Comparison of ENCODE assay signal across 8 cellular contexts in genomic region chr1:15948600-15949452, GRCh38. TPM values are rescaled to one million over a fixed set of nuclear protein-coding genes. Genes with fewer than 3 reads are reported as not detected.
DNase-seq lines count a peak whose midpoint lies in the region; ATAC-seq and TF ChIP-seq lines count a peak whose summit lies in the region.

No MANE protein-coding gene starts in this region.

- H3K9me3 ChIP-seq in CD4-positive, alpha-beta T cell (ENCODE audit: control insufficient read depth, low read length): no peaks in the 10 kb centered on the region
- H3K9me3 ChIP-seq in HEK293 (ENCODE audit: control insufficient read depth, insufficient read depth, low read depth, low read length) (no peaks in the 10 kb centered on the region), prostate gland (no peaks in the 10 kb centered on the region), Caco-2 (no peaks in the 10 kb centered on the region)

- no TSS peak for BruUV-seq in Caco-2 (replicated peaks; lab: Mats Ljungman, UMichigan)

- peak; percentile 4 for ATAC-seq in CD4-positive, alpha-beta T cell (ENCODE audit: poor library complexity)
- ATAC-seq in GM18517 (IDR thresholded peaks at IDR 0.05; ENCODE audit: unreplicated experiment): no peak

- 48% methylated on average over 15 of the region's 15 CpGs for WGBS in prostate gland

- CTCF ChIA-PET in CD4-positive, alpha-beta T cell (lab: Charles Lee): interaction anchor here (1.2 to 1.6 kb wide), 5 partner anchors 10 to 133 kb away, joined by 4 to 5 read pairs (median 4); partner anchors contain the start of gene ZBTB17
- CTCF ChIA-PET in HEK293 (lab: Yijun Ruan, JAX): interaction anchor here (0.7 to 3.1 kb wide), 2 partner anchors 133 to 157 kb away, joined by 3 to 19 read pairs; no protein-coding TSS in a partner anchor
- CTCF ChIA-PET in Caco-2 (lab: Charles Lee): interaction anchor here (1.0 kb wide), 1 partner anchor 133 kb away, joined by 6 read pairs; no protein-coding TSS in a partner anchor

- no peaks in the 10 kb centered on the region for H3K27me3 ChIP-seq in CD4-positive, alpha-beta T cell (ENCODE audit: control insufficient read depth, insufficient read depth, low read length)
- H3K27me3 ChIP-seq in prostate gland (replicated peaks; ENCODE audit: insufficient read depth): no peaks in the 10 kb centered on the region
- H3K27me3 ChIP-seq in Caco-2 (replicated peaks; ENCODE audit: control insufficient read depth, insufficient read depth, low read length): no peaks in the 10 kb centered on the region

- no peaks in the 10 kb centered on the region for H3K9me3 Mint-ChIP-seq in CD4-positive, alpha-beta T cell
- no peaks in the 10 kb centered on the region for H3K9me3 Mint-ChIP-seq in Caco-2 (ENCODE audit: unreplicated experiment)

- intact Hi-C loops in CD4-positive, alpha-beta T cell (cut with DNase I, micrococcal nuclease): no loop called here
- intact Hi-C loops in prostate gland (cut with DNase I): loop anchor here (5.0 kb wide), 1 partner anchor 62 kb away; no protein-coding TSS in a partner anchor
- intact Hi-C loops in Caco-2 (cut with micrococcal nuclease; ENCODE audit: unreplicated experiment): no loop called here

- H3K27ac Mint-ChIP-seq in CD4-positive, alpha-beta T cell: peak overlapping the region; percentile 98
- no peak overlapping the region for H3K27ac Mint-ChIP-seq in Caco-2 (ENCODE audit: unreplicated experiment)

- no peak for TF ChIP-seq POLR2A in prostate gland (IDR thresholded peaks at IDR 0.05)

- H3K36me3 ChIP-seq in HEK293 (ENCODE audit: control insufficient read depth in 2 of 2, insufficient read depth in 1 of 2, low read length in 2 of 2) (peaks cover 0 to 73% of the 10 kb centered on the region in 2 experiments; a peak in 2 of 3 replicates), prostate gland (peaks cover 8 to 25% of the 10 kb centered on the region in 2 donors), Caco-2 (ENCODE audit: control insufficient read depth, insufficient read depth, low read length) (no peaks in the 10 kb centered on the region)

- peaks cover 54% of the 10 kb centered on the region for H3K4me1 Mint-ChIP-seq in CD4-positive, alpha-beta T cell (ENCODE audit: low read depth)
- peaks cover 17% of the 10 kb centered on the region for H3K4me1 Mint-ChIP-seq in Caco-2 (ENCODE audit: low read depth, unreplicated experiment)

- POLR2A ChIA-PET in CD4-positive, alpha-beta T cell (lab: Charles Lee): interaction anchor here (1.0 to 1.8 kb wide), 4 partner anchors 10 to 101 kb away, joined by 3 to 5 read pairs (median 4); partner anchors contain the start of genes SPEN and ZBTB17
- POLR2A ChIA-PET in HEK293 (lab: Yijun Ruan, JAX) (interaction anchor here (0.6 kb wide), 1 partner anchor 234 kb away, joined by 8 read pairs; no protein-coding TSS in a partner anchor), Caco-2 (lab: Charles Lee) (no interaction called here)

- peaks cover 48% of the 10 kb centered on the region for H3K36me3 Mint-ChIP-seq in CD4-positive, alpha-beta T cell (ENCODE audit: low read depth)
- peaks cover 28% of the 10 kb centered on the region for H3K36me3 Mint-ChIP-seq in Caco-2 (ENCODE audit: insufficient read depth, unreplicated experiment)

- TF ChIP-seq CTCF in CD4-positive, alpha-beta T cell (IDR thresholded peaks at IDR 0.05): no peak
- TF ChIP-seq CTCF in HEK293 (tag by site-specific recombination; IDR thresholded peaks at IDR 0.05) (no peak), fibroblast of the aortic adventitia (IDR thresholded peaks at IDR 0.05; ENCODE audit: insufficient read depth, low read length) (no peak), prostate gland (IDR thresholded peaks at IDR 0.05) (no peak), Caco-2 (IDR thresholded peaks at IDR 0.05; ENCODE audit: insufficient read depth in 1 of 2, low read depth in 1 of 2, low read length in 1 of 2, severe bottlenecking in 1 of 2, unreplicated experiment in 1 of 2) (no peak)

- no peak for DNase-seq in CD4-positive, alpha-beta T cell
- DNase-seq in activated CD4-positive, alpha-beta T cell treated with anti-CD3 and anti-CD28 coated beads, Interleukin-2, amount 50 U/mL, for 48 hours: peak; percentile 66 to 76
- DNase-seq in fibroblast of the aortic adventitia (ENCODE audit: low read depth) (peak; percentile 99), prostate gland (ENCODE audit: low spot score) (no peak), NCI-H524 (lab: John Stamatoyannopoulos, UW) (no peak), Caco-2 (no peak)

- H3K27ac ChIP-seq in CD4-positive, alpha-beta T cell (ENCODE audit: low read depth, low read length): peak overlapping the region; percentile 47
- H3K27ac ChIP-seq in HEK293 (ENCODE audit: extremely low read depth, low read depth, low read length) (peak overlapping the region; percentile 54; the same call in 1 of the 2 replicates), prostate gland (peak overlapping the region; percentile 71 to 76)

- peaks cover 12% of the 10 kb centered on the region for H3K4me1 ChIP-seq in HEK293 (ENCODE audit: control insufficient read depth, insufficient read depth, low read length)
- H3K4me1 ChIP-seq in prostate gland (replicated peaks): peaks cover 9% of the 10 kb centered on the region
- peaks cover 10% of the 10 kb centered on the region for H3K4me1 ChIP-seq in Caco-2

- no peak overlapping the region for H3K4me3 ChIP-seq in HEK293 (ENCODE audit: low read depth, low read length)
- H3K4me3 ChIP-seq in fibroblast of the aortic adventitia (ENCODE audit: low read depth, low read length): peak overlapping the region; percentile 50
- H3K4me3 ChIP-seq in prostate gland: no peak overlapping the region
- no peak overlapping the region for H3K4me3 ChIP-seq in Caco-2 (ENCODE audit: low read depth, low read length)

- H3K4me3 Mint-ChIP-seq in CD4-positive, alpha-beta T cell: peak overlapping the region; percentile 83
- no peak overlapping the region for H3K4me3 Mint-ChIP-seq in Caco-2 (ENCODE audit: unreplicated experiment)

- H3K27me3 Mint-ChIP-seq in CD4-positive, alpha-beta T cell: no peaks in the 10 kb centered on the region
- H3K27me3 Mint-ChIP-seq in Caco-2 (ENCODE audit: insufficient read depth, unreplicated experiment): no peaks in the 10 kb centered on the region

TF ChIP-seq in HEK293, 187 proteins besides CTCF, POLR2A, EP300 and RAD21 (continues in another document):
- TF ChIP-seq ZSCAN4 (tag by site-specific recombination; IDR thresholded peaks at IDR 0.05) (no peak), ZNF26 (tag by site-specific recombination; IDR thresholded peaks at IDR 0.05) (no peak), TSHZ1 (tag by site-specific recombination; IDR thresholded peaks at IDR 0.05; ENCODE audit: borderline replicate concordance) (no peak), ZNF175 (tag by site-specific recombination; IDR thresholded peaks at IDR 0.05) (no peak), ZNF596 (tag by site-specific recombination; IDR thresholded peaks at IDR 0.05) (no peak), ZNF423 (tag by site-specific recombination; IDR thresholded peaks at IDR 0.05) (no peak), ZNF777 (tag by site-specific recombination; IDR thresholded peaks at IDR 0.05; ENCODE audit: borderline replicate concordance) (no peak)

RNA-seq across cellular contexts. Expression of gene ZBTB17, which starts 27.1 kb away (rescaled TPM):
- total RNA-seq in CD4-positive, alpha-beta T cell: 10 to 100 TPM; 70.2 to 78.1 TPM
- total RNA-seq in fibroblast of the aortic adventitia (ENCODE audit: low replicate concordance) (13.8 and 21.7 TPM in 2 replicates), prostate gland (10 to 100 TPM; 28.2 to 50.8 TPM), Caco-2 (2022) (21.5 and 23.5 TPM in 2 replicates)

RNA-seq across cellular contexts. Expression of gene SRARP, which starts 55.2 kb away (rescaled TPM):
- not detected for total RNA-seq in CD4-positive, alpha-beta T cell
- total RNA-seq in fibroblast of the aortic adventitia (ENCODE audit: low replicate concordance): not detected in 2 replicates
- total RNA-seq in prostate gland: 1 to 10 TPM in 1 of 2 donors, not detected in 1; 2.7 TPM
- total RNA-seq in Caco-2 (2022): 0.16 TPM in 1 of 2 replicates, not detected in the other

Comparison
In these comparisons a context has a peak if more than half of its experiments do, and no peak if none do; other contexts are left out.
1. DNase-seq: peak in activated CD4-positive, alpha-beta T cell treated with anti-CD3 and anti-CD28 coated beads, Interleukin-2, amount 50 U/mL, for 48 hours (2 of 2) and fibroblast of the aortic adventitia (single experiment); none in CD4-positive, alpha-beta T cell (0 of 10), prostate gland (single experiment), NCI-H524 (0 of 2) and Caco-2 (0 of 2).
2. Peak in every context shown above with its lines, with median percentiles within 50 percentile points of each other: H3K27ac ChIP-seq.